In genomic region chr9:111622626-111623025, GRCh38 we compare ENCODE assay signal across 10 cellular contexts. TPM values are rescaled to one million over a fixed set of nuclear protein-coding genes. Genes with fewer than 3 reads are reported as not detected.
DNase-seq lines count a peak whose midpoint lies in the region; ATAC-seq, FAIRE-seq and TF ChIP-seq lines count a peak whose summit lies in the region.
"Had no signal": no experiment of that assay in that cellular context is flagged by ENCODE, and none has a peak within 500 bp of the region (broad histone marks: within the 10 kb centered on the region; RNA-seq: fewer than 3 reads in every experiment).

No MANE protein-coding gene starts in this region.

- no peak for FAIRE-seq in astrocyte (lab: Jason Lieb, UNC)

- H3K27ac ChIP-seq in astrocyte (ENCODE audit: low read depth, low read length) (no peak overlapping the region), lower lobe of right lung (no peak overlapping the region)
- H3K27ac ChIP-seq: vagina had no signal

- H3K4me3 Mint-ChIP-seq in astrocyte (ENCODE audit: unreplicated experiment) = no peak overlapping the region

- intact Hi-C loops in lower lobe of right lung (cut with DNase I) = no loop called here

- H3K4me1 Mint-ChIP-seq in astrocyte (ENCODE audit: low read depth, unreplicated experiment) = no peaks in the 10 kb centered on the region

- H3K4me3 ChIP-seq in astrocyte (ENCODE audit: insufficient read depth, low read depth, low read length) = no peak overlapping the region
- H3K4me3 ChIP-seq in lower lobe of right lung = no peak overlapping the region
- H3K4me3 ChIP-seq: vagina had no signal

- no peaks in the 10 kb centered on the region for H3K79me2 ChIP-seq in astrocyte (ENCODE audit: insufficient read depth, low read length)

- TF ChIP-seq CTCF in astrocyte (IDR thresholded peaks at IDR 0.05; ENCODE audit: insufficient read depth, low read depth, low read length) (no peak), lower lobe of right lung (IDR thresholded peaks at IDR 0.05) (no peak)

- ATAC-seq in lower lobe of right lung = peak; percentile 67 to 81
- no peak for ATAC-seq in HG02973 (IDR thresholded peaks at IDR 0.05; ENCODE audit: unreplicated experiment)
- ATAC-seq in GM21381 (IDR thresholded peaks at IDR 0.05; ENCODE audit: unreplicated experiment) = no peak

- no peaks in the 10 kb centered on the region for H3K4me1 ChIP-seq in astrocyte (ENCODE audit: insufficient read depth, low read length)
- H3K4me1 ChIP-seq in lower lobe of right lung = no peaks in the 10 kb centered on the region
- H3K4me1 ChIP-seq: vagina had no signal

- H4K20me1 ChIP-seq in astrocyte (ENCODE audit: insufficient read depth, low read length) = no peaks in the 10 kb centered on the region

- no peaks in the 10 kb centered on the region for H3K27me3 ChIP-seq in astrocyte (ENCODE audit: insufficient read depth, low read length)
- H3K27me3 ChIP-seq in lower lobe of right lung (ENCODE audit: low read depth) = no peaks in the 10 kb centered on the region
- H3K27me3 ChIP-seq: vagina had no signal

- H2AFZ ChIP-seq in astrocyte (ENCODE audit: low read depth, low read length) = no peak overlapping the region

- H3K36me3 Mint-ChIP-seq in astrocyte (ENCODE audit: low read depth, unreplicated experiment) = no peaks in the 10 kb centered on the region

- H3K9me3 Mint-ChIP-seq in astrocyte (ENCODE audit: unreplicated experiment) = no peaks in the 10 kb centered on the region

- H3K4me2 ChIP-seq in astrocyte (ENCODE audit: low read length) = no peak overlapping the region

- in situ Hi-C loops in ACHN (cut with HindIII; ENCODE audit: low pct_ligation_motif_present, low pct_unique_long_range_greater_than_20kb, low sequenced_read_pairs) = no loop called here

- H3K27ac Mint-ChIP-seq in astrocyte (ENCODE audit: unreplicated experiment) = no peak overlapping the region

- H3K9me3 ChIP-seq in astrocyte (ENCODE audit: insufficient read depth, low read depth, low read length) (no peaks in the 10 kb centered on the region), lower lobe of right lung (no peaks in the 10 kb centered on the region)
- H3K9me3 ChIP-seq: vagina had no signal

- H3K36me3 ChIP-seq in astrocyte (ENCODE audit: insufficient read depth, low read length) = no peaks in the 10 kb centered on the region
- no peaks in the 10 kb centered on the region for H3K36me3 ChIP-seq in lower lobe of right lung
- H3K36me3 ChIP-seq: vagina had no signal

- no peaks in the 10 kb centered on the region for H3K27me3 Mint-ChIP-seq in astrocyte (ENCODE audit: low read depth, unreplicated experiment)

- DNase-seq in ACHN (peak; percentile 74), HS-5 (ENCODE audit: low read depth) (peak; percentile 80), astrocyte (ENCODE audit: low read depth) (peak; percentile 52), lower lobe of right lung (peak; percentile 54), NCI-H2171 treated with DMSO at 0.1 percent for 48 hours (lab: John Stamatoyannopoulos, UW) (no peak), NK-92 (lab: John Stamatoyannopoulos, UW; ENCODE audit: unreplicated experiment) (no peak)
- DNase-seq: T-helper 1 cell had no signal

- H3K9ac ChIP-seq in astrocyte (ENCODE audit: low read length) = no peak overlapping the region

RNA-seq across cellular contexts. Expression of gene DNAJC25, which starts 8.5 kb away (rescaled TPM):
- total RNA-seq in astrocyte = 11.6 and 12.2 TPM in 2 replicates
- total RNA-seq in lower lobe of right lung = 4.7 TPM

RNA-seq across cellular contexts. Expression of gene PTGR1, which starts 23.2 kb away (rescaled TPM):
- total RNA-seq in astrocyte (36.9 and 43.5 TPM in 2 replicates), lower lobe of right lung (42.7 TPM)

RNA-seq across cellular contexts. Expression of gene GNG10, which starts 38.8 kb away (rescaled TPM):
- 29.4 and 29.6 TPM in 2 replicates for total RNA-seq in astrocyte
- 50.0 TPM for total RNA-seq in lower lobe of right lung

Comparison
In these comparisons a context has a peak if more than half of its experiments do, and no peak if none do; other contexts are left out.
1. DNase-seq: peak in ACHN (single experiment), HS-5 (single experiment), astrocyte (single experiment) and lower lobe of right lung (single experiment); none in NCI-H2171 treated with DMSO at 0.1 percent for 48 hours (single experiment) and NK-92 (single experiment).
2. ATAC-seq: peak in lower lobe of right lung (2 of 2); none in HG02973 (single experiment) and GM21381 (single experiment).